In genomic region chr17:59830007-59830630, GRCh38 we compare ENCODE assay signal across 8 cellular contexts.
DNase-seq lines count a peak whose midpoint lies in the region; ATAC-seq and TF ChIP-seq lines count a peak whose summit lies in the region.

No MANE protein-coding gene starts in this region.

- peak overlapping the region; percentile 98 for H3K27ac ChIP-seq in RWPE2 (ENCODE audit: poor library complexity, severe bottlenecking)
- H3K27ac ChIP-seq in rectal smooth muscle tissue (ENCODE audit: low read depth, low read length), result peak overlapping the region; percentile 87

- peaks cover 34 to 54% of the 10 kb centered on the region in 2 donors for H3K4me1 Mint-ChIP-seq in effector memory CD8-positive, alpha-beta T cell (ENCODE audit: low read depth in 2 of 2)

- H3K27me3 ChIP-seq in RWPE2 (ENCODE audit: insufficient read depth, poor library complexity, severe bottlenecking) (no peaks in the 10 kb centered on the region), rectal smooth muscle tissue (ENCODE audit: control insufficient read depth, insufficient read depth, low read length) (no peaks in the 10 kb centered on the region)

- H3K4me1 ChIP-seq in RWPE2 (ENCODE audit: insufficient read depth, poor library complexity, severe bottlenecking) (peaks cover 48% of the 10 kb centered on the region), rectal smooth muscle tissue (ENCODE audit: control insufficient read depth, insufficient read depth, low read length) (peaks cover 19% of the 10 kb centered on the region)

- peaks cover 16% of the 10 kb centered on the region for H3K36me3 Mint-ChIP-seq in effector memory CD8-positive, alpha-beta T cell (ENCODE audit: insufficient read depth)

- H3K27ac Mint-ChIP-seq in effector memory CD8-positive, alpha-beta T cell, result peak overlapping the region; percentile 95 to 97

- intact Hi-C loops in posterior cingulate gyrus (cut with DNase I), result no loop called here

- H3K27me3 Mint-ChIP-seq in effector memory CD8-positive, alpha-beta T cell, result no peaks in the 10 kb centered on the region

- DNase-seq in ELR (ENCODE audit: low read depth) (peak; percentile 71), RWPE2 (ENCODE audit: low spot score) (no peak), posterior cingulate gyrus (no peak), midbrain (lab: John Stamatoyannopoulos, UW) (no peak), HPDE6-E6E7 (ENCODE audit: extremely low spot score) (no peak)
- no peak for DNase-seq in effector memory CD8-positive, alpha-beta T cell

- TF ChIP-seq CTCF in RWPE2 (IDR thresholded peaks at IDR 0.05; ENCODE audit: poor library complexity, severe bottlenecking), result no peak

- peak overlapping the region; percentile 1 for H3K4me3 ChIP-seq in RWPE2 (ENCODE audit: severe bottlenecking)
- no peak overlapping the region for H3K4me3 ChIP-seq in rectal smooth muscle tissue (ENCODE audit: low read length)

- H3K9ac ChIP-seq in rectal smooth muscle tissue (ENCODE audit: low read length), result no peak overlapping the region

- ATAC-seq in RWPE2 (ENCODE audit: low read depth) (0 out of 3 replicates have a peak, but pooled peaks have one; percentile 5), GM18517 (IDR thresholded peaks at IDR 0.05; ENCODE audit: unreplicated experiment) (no peak)
- ATAC-seq in effector memory CD8-positive, alpha-beta T cell (replicated peaks), result no peak

- no peaks in the 10 kb centered on the region for H3K9me3 Mint-ChIP-seq in effector memory CD8-positive, alpha-beta T cell

- no peaks in the 10 kb centered on the region for H3K9me3 ChIP-seq in RWPE2 (ENCODE audit: severe bottlenecking)

- H3K36me3 ChIP-seq in RWPE2 (ENCODE audit: low read depth), result no peaks in the 10 kb centered on the region
- no peaks in the 10 kb centered on the region for H3K36me3 ChIP-seq in rectal smooth muscle tissue (ENCODE audit: control insufficient read depth, insufficient read depth, low read length)

- H3K4me3 Mint-ChIP-seq in effector memory CD8-positive, alpha-beta T cell, result peak overlapping the region; percentile 77 to 79
